ENCODE assay signal across 8 cellular contexts in genomic region chr3:122563717-122564025, GRCh38. TPM values are rescaled to one million over a fixed set of nuclear protein-coding genes. Genes with fewer than 3 reads are reported as not detected.
A peak's percentile ranks its signal among the peaks of the same experiment; 100 is the strongest.
DNase-seq lines count a peak whose midpoint lies in the region; ATAC-seq, FAIRE-seq and TF ChIP-seq lines count a peak whose summit lies in the region.

No MANE protein-coding gene starts in this region.

- H3K9me3 ChIP-seq in HUES48 (ENCODE audit: control insufficient read depth, insufficient read depth, low read length) (no peaks in the 10 kb centered on the region), gastrocnemius medialis (no peaks in the 10 kb centered on the region)

- ATAC-seq in left ventricle myocardium superior (peak; percentile 28), gastrocnemius medialis (peak in 1 of 2 donors; percentile 25)

- H3K36me3 Mint-ChIP-seq in activated naive CD4-positive, alpha-beta T cell treated with anti-CD3 and anti-CD28 coated beads, Interleukin-2, amount 10 ng/mL, durations not matched to agents 7 days and 5 days = peaks cover 77% of the 10 kb centered on the region

- no peaks in the 10 kb centered on the region for H3K9me3 Mint-ChIP-seq in activated naive CD4-positive, alpha-beta T cell treated with anti-CD3 and anti-CD28 coated beads, Interleukin-2, amount 10 ng/mL, durations not matched to agents 7 days and 5 days

- DNase-seq in activated naive CD4-positive, alpha-beta T cell treated with anti-CD3 and anti-CD28 coated beads, Interleukin-2, amount 10 ng/mL, durations not matched to agents 7 days and 5 days = peak; percentile 42
- DNase-seq in left ventricle myocardium superior (no peak), gastrocnemius medialis (no peak), D341Med (ENCODE audit: low spot score) (no peak), HTR-8/SVneo (ENCODE audit: insufficient read length, low spot score) (no peak)
- no peak for DNase-seq in activated CD4-positive, CD25-positive, alpha-beta regulatory T cell (lab: John Stamatoyannopoulos, UW)

- H3K36me3 ChIP-seq in HUES48 (ENCODE audit: control insufficient read depth, insufficient read depth, low read length) (no peaks in the 10 kb centered on the region), gastrocnemius medialis (peaks cover 0 to 24% of the 10 kb centered on the region in 2 donors)

- no peak for TF ChIP-seq CTCF in GM12875 (IDR thresholded peaks at IDR 0.05; ENCODE audit: borderline replicate concordance, insufficient read depth, low read depth, low read length)
- TF ChIP-seq CTCF in gastrocnemius medialis (IDR thresholded peaks at IDR 0.05 in 4 of 5, conservative IDR thresholded peaks at IDR 0.05 in 1 of 5) = no peak

- no peak for FAIRE-seq in HTR-8/SVneo (lab: Jason Lieb, UNC)

- no peaks in the 10 kb centered on the region; the same call in 1 of the 2 replicates for H3K27me3 ChIP-seq in HUES48 (ENCODE audit: control insufficient read depth, insufficient read depth, low read length)
- H3K27me3 ChIP-seq in gastrocnemius medialis = no peaks in the 10 kb centered on the region

- peaks cover 17% of the 10 kb centered on the region; the same call in 1 of the 2 replicates for H3K4me1 ChIP-seq in HUES48 (ENCODE audit: control insufficient read depth, insufficient read depth, low read length)
- H3K4me1 ChIP-seq in gastrocnemius medialis = peaks cover 19 to 30% of the 10 kb centered on the region in 2 donors

- H3K27ac Mint-ChIP-seq in activated naive CD4-positive, alpha-beta T cell treated with anti-CD3 and anti-CD28 coated beads, Interleukin-2, amount 10 ng/mL, durations not matched to agents 7 days and 5 days = peak overlapping the region; percentile 97

- H3K4me1 Mint-ChIP-seq in activated naive CD4-positive, alpha-beta T cell treated with anti-CD3 and anti-CD28 coated beads, Interleukin-2, amount 10 ng/mL, durations not matched to agents 7 days and 5 days = peaks cover 78% of the 10 kb centered on the region

- H3K4me3 ChIP-seq in GM12875 (ENCODE audit: low read depth, low read length) (peak overlapping the region; percentile 82), HUES48 (ENCODE audit: low read depth, low read length) (peak overlapping the region; percentile 82), gastrocnemius medialis (peak overlapping the region; percentile 63 to 99 (median 94))

- H3K27me3 Mint-ChIP-seq in activated naive CD4-positive, alpha-beta T cell treated with anti-CD3 and anti-CD28 coated beads, Interleukin-2, amount 10 ng/mL, durations not matched to agents 7 days and 5 days = no peaks in the 10 kb centered on the region

- intact Hi-C loops in left ventricle myocardium superior (cut with micrococcal nuclease) = loop anchor here (5.0 kb wide), 1 partner anchor 114 kb away; no protein-coding TSS in a partner anchor
- intact Hi-C loops in gastrocnemius medialis (cut with DNase I; ENCODE audit: low total_unique reads) = loop anchor here (1.0 to 10.0 kb wide), 4 partner anchors 49 to 171 kb away; partner anchors contain the start of gene KPNA1

- in situ Hi-C loops in gastrocnemius medialis (cut with MboI; ENCODE audit: low sequenced_read_pairs in 4 of 4) = loop anchor here in 1 of 4 donors (25.0 kb wide), 1 partner anchor 124 kb away; the partner anchor contains the start of gene PARP14

- no peak for TF ChIP-seq POLR2A in gastrocnemius medialis (IDR thresholded peaks at IDR 0.05)

- peak overlapping the region; percentile 99 for H3K4me3 Mint-ChIP-seq in activated naive CD4-positive, alpha-beta T cell treated with anti-CD3 and anti-CD28 coated beads, Interleukin-2, amount 10 ng/mL, durations not matched to agents 7 days and 5 days

- H3K9ac ChIP-seq in HUES48 (ENCODE audit: low read depth, low read length) = no peak overlapping the region

- no peak overlapping the region for H3K27ac ChIP-seq in HUES48 (ENCODE audit: low read depth, low read length)
- peak overlapping the region; percentile 84 to 98 (median 90) for H3K27ac ChIP-seq in gastrocnemius medialis

- CTCF ChIA-PET in activated naive CD4-positive, alpha-beta T cell treated with anti-CD3 and anti-CD28 coated beads, Interleukin-2, amount 10 ng/mL, durations not matched to agents 7 days and 5 days (lab: Charles Lee) = interaction anchor here (1.1 to 10.9 kb wide), 3 partner anchors 106 to 120 kb away, joined by 3 to 183 read pairs (median 3); partner anchors contain the start of gene PARP14

RNA-seq across cellular contexts. Expression of gene PARP9, which starts 0.4 kb away (rescaled TPM):
- total RNA-seq in left ventricle myocardium superior (11.8 TPM), gastrocnemius medialis (1 to 10 TPM; 5.9 to 9.6 (median 8.2) TPM)

RNA-seq across cellular contexts. Expression of gene DTX3L, which starts 0.5 kb away (rescaled TPM):
- 10.5 TPM for total RNA-seq in left ventricle myocardium superior
- total RNA-seq in gastrocnemius medialis = 10 to 100 TPM in 1 of 4 donors, 1 to 10 TPM in 3; 6.6 to 15.6 (median 9.4) TPM

RNA-seq across cellular contexts. Expression of gene PARP15, which starts 13.8 kb away (rescaled TPM):
- total RNA-seq in left ventricle myocardium superior (0.52 TPM), gastrocnemius medialis (under 1 TPM in 2 of 4 donors, not detected in 2; 0.16 to 0.51 TPM)

RNA-seq across cellular contexts. Expression of gene KPNA1, which starts 48.9 kb away (rescaled TPM):
- total RNA-seq in left ventricle myocardium superior (59.8 TPM), gastrocnemius medialis (100 to 1,000 TPM; 108 to 119 (median 112) TPM)
